ENCODE assay signal across 8 cellular contexts in the genomic region with DNA sequence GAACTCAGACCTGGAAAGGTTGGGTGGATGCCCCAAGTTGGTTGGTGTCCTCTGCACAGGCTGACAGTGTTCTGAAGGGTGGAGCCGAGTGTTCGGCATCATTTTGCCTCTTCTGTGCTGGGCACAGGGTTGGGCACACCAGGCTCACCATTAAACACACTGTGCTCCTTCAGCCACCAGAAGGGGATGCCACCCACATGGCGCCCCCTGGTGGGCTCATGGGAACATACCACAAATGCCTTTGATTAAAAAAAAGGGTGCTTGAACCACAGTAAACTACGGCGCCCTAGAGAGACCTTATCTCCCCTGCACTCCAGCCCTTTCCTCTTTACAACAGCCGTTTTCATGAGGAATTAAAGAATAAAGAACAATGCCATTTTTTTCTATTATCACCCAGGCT.
A peak's percentile ranks its signal among the peaks of the same experiment; 100 is the strongest.
DNase-seq lines count a peak whose midpoint lies in the region; FAIRE-seq and TF ChIP-seq lines count a peak whose summit lies in the region.

No MANE protein-coding gene starts in this region.

- no peak overlapping the region for H3K18ac ChIP-seq in neuronal stem cell (ENCODE audit: low read length)

- TF ChIP-seq POLR2A in NB4 (IDR thresholded peaks at IDR 0.05; ENCODE audit: extremely low read depth, insufficient read length) = no peak
- no peak for TF ChIP-seq POLR2A in uterus (IDR thresholded peaks at IDR 0.05)

- no peak overlapping the region for H2AFZ ChIP-seq in neuronal stem cell (ENCODE audit: low read length)

- DNase-seq in AG10803 (ENCODE audit: low read depth) = peak; percentile 22
- DNase-seq in GM10266 (ENCODE audit: extremely low spot score) = peak; percentile 49
- peak; percentile 49 for DNase-seq in NB4 (ENCODE audit: low read depth)
- DNase-seq in bronchial epithelial cell (ENCODE audit: low read depth) = peak; percentile 12
- DNase-seq in neuronal stem cell (ENCODE audit: low spot score) = peak; percentile 57
- DNase-seq in cerebellar nuclear complex (lab: John Stamatoyannopoulos, UW) = no peak
- DNase-seq in uterus = no peak
- no peak for DNase-seq in ureter (ENCODE audit: low spot score)

- H2BK120ac ChIP-seq in neuronal stem cell (ENCODE audit: low read depth, low read length) = no peak overlapping the region

- H2AK5ac ChIP-seq in neuronal stem cell (ENCODE audit: low read depth, low read length) = no peak overlapping the region

- peak; percentile 69 for TF ChIP-seq CTCF in AG10803 (conservative IDR thresholded peaks at IDR 0.05; ENCODE audit: low read length)
- peak; percentile 50 for TF ChIP-seq CTCF in GM10266 (IDR thresholded peaks at IDR 0.05; ENCODE audit: control insufficient read depth, insufficient read depth, low read depth, missing control alignments)
- peak; percentile 63 for TF ChIP-seq CTCF in NB4 (IDR thresholded peaks at IDR 0.05; ENCODE audit: low read depth, low read length)
- peak; percentile 62 for TF ChIP-seq CTCF in bronchial epithelial cell (IDR thresholded peaks at IDR 0.05; ENCODE audit: insufficient read depth, low read length, severe bottlenecking)
- TF ChIP-seq CTCF in uterus (IDR thresholded peaks at IDR 0.05) = no peak

- H3K23ac ChIP-seq in neuronal stem cell (ENCODE audit: low read depth, low read length, poor library complexity) = no peak overlapping the region

- H3K27me3 ChIP-seq in bronchial epithelial cell (ENCODE audit: control insufficient read depth, insufficient read depth, low read length) (no peaks in the 10 kb centered on the region), neuronal stem cell (ENCODE audit: control insufficient read depth in 3 of 3, insufficient read depth in 3 of 3, low read depth in 1 of 3, low read length in 3 of 3) (no peaks in the 10 kb centered on the region), uterus (no peaks in the 10 kb centered on the region)

- intact Hi-C loops in uterus (cut with DNase I; ENCODE audit: low total_unique reads) = no loop called here

- H3K4me3 ChIP-seq in AG10803 (ENCODE audit: low read length) (no peak overlapping the region), NB4 (ENCODE audit: low read depth, low read length) (no peak overlapping the region), bronchial epithelial cell (ENCODE audit: low read depth, low read length) (no peak overlapping the region), neuronal stem cell (ENCODE audit: low read length in 2 of 2) (no peak overlapping the region), uterus (no peak overlapping the region)

- H3K14ac ChIP-seq in neuronal stem cell (ENCODE audit: low read length) = no peak overlapping the region

- no peak overlapping the region for H4K91ac ChIP-seq in neuronal stem cell (ENCODE audit: low read depth, low read length, poor library complexity)

- no CpG with 5 or more reads among the region's 6 CpGs for WGBS in neuronal stem cell (ENCODE audit: extremely low coverage in 2 of 2, insufficient read length in 2 of 2, insufficient replicate concordance in 1 of 2), 2 donors

- H3K27ac ChIP-seq in neuronal stem cell (replicated peaks; ENCODE audit: low read length) (no peak overlapping the region), uterus (no peak overlapping the region)

- FAIRE-seq in bronchial epithelial cell (lab: Jason Lieb, UNC) = no peak

- H3K9me3 ChIP-seq in neuronal stem cell (replicated peaks in 1 of 2; ENCODE audit: control insufficient read depth in 2 of 2, insufficient read depth in 1 of 2, low read depth in 1 of 2, low read length in 2 of 2) (no peaks in the 10 kb centered on the region), uterus (no peaks in the 10 kb centered on the region)

- no peak overlapping the region for H2BK15ac ChIP-seq in neuronal stem cell (ENCODE audit: low read length)

- no peak overlapping the region for H4K8ac ChIP-seq in neuronal stem cell (ENCODE audit: low read depth, low read length)

- H3K79me1 ChIP-seq in neuronal stem cell (ENCODE audit: low read depth, low read length) = no peaks in the 10 kb centered on the region

- no peak overlapping the region for H2BK12ac ChIP-seq in neuronal stem cell (ENCODE audit: low read length)

- H3K36me3 ChIP-seq in bronchial epithelial cell (ENCODE audit: control insufficient read depth, insufficient read depth, low read length) (no peaks in the 10 kb centered on the region), neuronal stem cell (replicated peaks in 1 of 2; ENCODE audit: control insufficient read depth in 2 of 2, insufficient read depth in 2 of 2, low read length in 2 of 2) (no peaks in the 10 kb centered on the region), uterus (no peaks in the 10 kb centered on the region)

- H3K4me2 ChIP-seq in neuronal stem cell (ENCODE audit: insufficient read depth, low read length, poor library complexity, severe bottlenecking) = no peak overlapping the region

- no peak overlapping the region for H2BK5ac ChIP-seq in neuronal stem cell (ENCODE audit: low read length)

- no peak overlapping the region for H3K9ac ChIP-seq in neuronal stem cell (ENCODE audit: low read depth, low read length, poor library complexity)

- H3K4me1 ChIP-seq in neuronal stem cell (ENCODE audit: control insufficient read depth in 2 of 2, insufficient read depth in 1 of 2, low read depth in 1 of 2, low read length in 2 of 2) = peaks cover 0 to 10% of the 10 kb centered on the region in 2 donors
- H3K4me1 ChIP-seq in uterus = no peaks in the 10 kb centered on the region

- no peak overlapping the region for H3K4ac ChIP-seq in neuronal stem cell (ENCODE audit: low read length)

Comparison
In these comparisons a context has a peak if more than half of its experiments do, and no peak if none do; other contexts are left out.
1. DNase-seq: peak in AG10803 (single experiment), GM10266 (single experiment), NB4 (single experiment), bronchial epithelial cell (single experiment) and neuronal stem cell (single experiment); none in cerebellar nuclear complex (0 of 2), uterus (0 of 2) and ureter (single experiment).
2. CTCF ChIP-seq: peak in AG10803 (single experiment), GM10266 (single experiment), NB4 (single experiment) and bronchial epithelial cell (single experiment); none in uterus (0 of 4).